9 cellular contexts compared by ENCODE assay signal in genomic region chr2:96205888-96206287, GRCh38. TPM values are rescaled to one million over a fixed set of nuclear protein-coding genes. Genes with fewer than 3 reads are reported as not detected.
A peak's percentile ranks its signal among the peaks of the same experiment; 100 is the strongest.
DNase-seq lines count a peak whose midpoint lies in the region; TF ChIP-seq lines count a peak whose summit lies in the region.
"Had no signal": no experiment of that assay in that cellular context is flagged by ENCODE, and none has a peak within 500 bp of the region (broad histone marks: within the 10 kb centered on the region; RNA-seq: fewer than 3 reads in every experiment).

No MANE protein-coding gene starts in this region.

- H3K9me3 ChIP-seq in breast epithelium: no peaks in the 10 kb centered on the region
- no peaks in the 10 kb centered on the region for H3K9me3 ChIP-seq in muscle layer of duodenum (ENCODE audit: control insufficient read depth in 1 of 2, low read length in 2 of 2)

- no peak for TF ChIP-seq POLR2A in breast epithelium (IDR thresholded peaks at IDR 0.05)

- intact Hi-C loops in breast epithelium (cut with DNase I; ENCODE audit: low total_unique reads): no loop called here

- H3K4me3 ChIP-seq in AG10803 (ENCODE audit: low read length): peak overlapping the region; percentile 38
- H3K4me3 ChIP-seq in breast epithelium: peak overlapping the region in 1 of 3 donors; percentile 46
- peak overlapping the region in 1 of 2 donors; percentile 9 for H3K4me3 ChIP-seq in muscle layer of duodenum (ENCODE audit: low read depth in 1 of 2, low read length in 2 of 2)

- H3K27ac ChIP-seq in breast epithelium: peak overlapping the region; percentile 73 to 76
- H3K27ac ChIP-seq in muscle layer of duodenum (ENCODE audit: low read length): peak overlapping the region; percentile 6
- H3K27ac ChIP-seq: foreskin keratinocyte had no signal

- H3K27me3 ChIP-seq in breast epithelium (no peaks in the 10 kb centered on the region), muscle layer of duodenum (ENCODE audit: low read depth, low read length) (no peaks in the 10 kb centered on the region)
- H3K27me3 ChIP-seq: foreskin keratinocyte had no signal

- TF ChIP-seq CTCF in AG10803 (conservative IDR thresholded peaks at IDR 0.05; ENCODE audit: low read length): no peak
- TF ChIP-seq CTCF in breast epithelium (IDR thresholded peaks at IDR 0.05): no peak

- H3K36me3 ChIP-seq in breast epithelium (no peaks in the 10 kb centered on the region), muscle layer of duodenum (ENCODE audit: control insufficient read depth in 1 of 2, insufficient read depth in 2 of 2, low read length in 2 of 2) (peaks cover 0 to 4% of the 10 kb centered on the region in 2 donors)

- DNase-seq in AG10803 (ENCODE audit: low read depth): peak; percentile 81
- DNase-seq in HS-5 (ENCODE audit: low read depth): peak; percentile 97
- DNase-seq in breast epithelium (ENCODE audit: low spot score in 2 of 2): no peak
- no peak for DNase-seq in UCSD-AML1 (lab: John Stamatoyannopoulos, UW; ENCODE audit: unreplicated experiment)
- no peak for DNase-seq in NK-92 treated with Interleukin-12 subunit alpha and Interleukin-12 subunit beta, amount 100 ng/mL, for 24 hours (lab: John Stamatoyannopoulos, UW)
- DNase-seq in occipital lobe (lab: John Stamatoyannopoulos, UW): no peak
- DNase-seq in MV-4-11 (lab: John Stamatoyannopoulos, UW): no peak

- H3K4me1 ChIP-seq in breast epithelium (peaks cover 3 to 21% of the 10 kb centered on the region in 2 donors), muscle layer of duodenum (ENCODE audit: control insufficient read depth in 1 of 2, insufficient read depth in 2 of 2, low read length in 2 of 2) (peaks cover 27 to 74% of the 10 kb centered on the region in 2 donors)

RNA-seq across cellular contexts. Expression of gene STARD7, which starts 2.7 kb away (rescaled TPM):
- total RNA-seq in breast epithelium (100 to 1,000 TPM in 1 of 3 donors, 10 to 100 TPM in 2; 84.9 to 133 (median 96.3) TPM), occipital lobe (165 TPM)

RNA-seq across cellular contexts. Expression of gene TMEM127, which starts 59.9 kb away (rescaled TPM):
- 10 to 100 TPM; 31.1 to 44.5 (median 35.2) TPM for total RNA-seq in breast epithelium
- total RNA-seq in occipital lobe: 19.7 TPM

Comparison
In these comparisons a context has a peak if more than half of its experiments do, and no peak if none do; other contexts are left out.
1. DNase-seq: peak in AG10803 (single experiment) and HS-5 (single experiment); none in breast epithelium (0 of 2), UCSD-AML1 (single experiment), NK-92 treated with Interleukin-12 subunit alpha and Interleukin-12 subunit beta, amount 100 ng/mL, for 24 hours (single experiment), occipital lobe (single experiment) and MV-4-11 (single experiment).